In the genomic region with DNA sequence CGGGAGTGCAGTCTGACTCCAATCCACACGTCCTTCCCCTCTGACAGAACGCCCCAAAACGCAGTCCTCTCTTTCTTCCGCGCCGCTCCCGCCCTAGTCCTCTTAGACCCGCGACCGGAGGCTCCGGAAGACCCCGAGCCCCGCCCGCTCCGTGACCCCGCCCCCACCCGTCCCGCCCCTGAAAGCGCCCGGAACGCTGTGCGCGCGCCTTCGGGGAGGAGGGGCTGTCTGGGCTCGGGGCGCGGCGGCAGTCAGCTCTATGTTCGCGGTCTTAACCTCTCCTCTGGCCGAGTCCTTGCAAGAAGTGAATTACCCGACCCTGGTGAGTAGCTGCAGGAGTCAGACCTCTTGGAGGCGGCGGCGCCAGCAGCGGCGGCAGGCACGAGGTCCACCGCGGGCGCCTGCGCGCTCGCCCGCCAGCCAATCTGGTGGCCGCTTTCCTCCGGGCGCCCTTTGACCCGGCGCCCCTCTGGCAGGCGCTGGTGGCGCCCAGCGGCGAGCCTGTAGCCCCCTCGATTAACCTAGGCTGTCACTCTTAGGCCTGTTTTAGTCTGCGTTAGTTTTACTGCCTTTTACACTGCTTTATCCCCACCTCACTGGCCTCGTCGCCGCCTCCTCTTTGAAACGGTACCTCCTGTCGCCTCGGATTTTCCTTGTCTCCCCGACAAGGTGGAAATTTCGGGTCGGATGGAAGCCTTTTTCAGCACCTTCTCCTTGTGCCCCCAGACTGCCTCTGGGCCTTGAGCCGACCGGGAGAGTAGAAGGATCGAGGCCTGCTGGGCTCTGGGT, we compare ENCODE assay signal across 1 cellular context.
TF ChIP-seq lines count a peak whose summit lies in the region.

A gene with protein sequence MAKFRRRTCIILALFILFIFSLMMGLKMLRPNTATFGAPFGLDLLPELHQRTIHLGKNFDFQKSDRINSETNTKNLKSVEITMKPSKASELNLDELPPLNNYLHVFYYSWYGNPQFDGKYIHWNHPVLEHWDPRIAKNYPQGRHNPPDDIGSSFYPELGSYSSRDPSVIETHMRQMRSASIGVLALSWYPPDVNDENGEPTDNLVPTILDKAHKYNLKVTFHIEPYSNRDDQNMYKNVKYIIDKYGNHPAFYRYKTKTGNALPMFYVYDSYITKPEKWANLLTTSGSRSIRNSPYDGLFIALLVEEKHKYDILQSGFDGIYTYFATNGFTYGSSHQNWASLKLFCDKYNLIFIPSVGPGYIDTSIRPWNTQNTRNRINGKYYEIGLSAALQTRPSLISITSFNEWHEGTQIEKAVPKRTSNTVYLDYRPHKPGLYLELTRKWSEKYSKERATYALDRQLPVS (plus strand): TSS at position 219 of the 789 bp plus-strand sequence. CDS start 8,905 bp downstream, outside the sequence.

TF ChIP-seq in HepG2, 621 proteins besides CTCF, POLR2A, EP300 and RAD21 (continued from another document and continues in another):
- TF ChIP-seq, protein P1, sequence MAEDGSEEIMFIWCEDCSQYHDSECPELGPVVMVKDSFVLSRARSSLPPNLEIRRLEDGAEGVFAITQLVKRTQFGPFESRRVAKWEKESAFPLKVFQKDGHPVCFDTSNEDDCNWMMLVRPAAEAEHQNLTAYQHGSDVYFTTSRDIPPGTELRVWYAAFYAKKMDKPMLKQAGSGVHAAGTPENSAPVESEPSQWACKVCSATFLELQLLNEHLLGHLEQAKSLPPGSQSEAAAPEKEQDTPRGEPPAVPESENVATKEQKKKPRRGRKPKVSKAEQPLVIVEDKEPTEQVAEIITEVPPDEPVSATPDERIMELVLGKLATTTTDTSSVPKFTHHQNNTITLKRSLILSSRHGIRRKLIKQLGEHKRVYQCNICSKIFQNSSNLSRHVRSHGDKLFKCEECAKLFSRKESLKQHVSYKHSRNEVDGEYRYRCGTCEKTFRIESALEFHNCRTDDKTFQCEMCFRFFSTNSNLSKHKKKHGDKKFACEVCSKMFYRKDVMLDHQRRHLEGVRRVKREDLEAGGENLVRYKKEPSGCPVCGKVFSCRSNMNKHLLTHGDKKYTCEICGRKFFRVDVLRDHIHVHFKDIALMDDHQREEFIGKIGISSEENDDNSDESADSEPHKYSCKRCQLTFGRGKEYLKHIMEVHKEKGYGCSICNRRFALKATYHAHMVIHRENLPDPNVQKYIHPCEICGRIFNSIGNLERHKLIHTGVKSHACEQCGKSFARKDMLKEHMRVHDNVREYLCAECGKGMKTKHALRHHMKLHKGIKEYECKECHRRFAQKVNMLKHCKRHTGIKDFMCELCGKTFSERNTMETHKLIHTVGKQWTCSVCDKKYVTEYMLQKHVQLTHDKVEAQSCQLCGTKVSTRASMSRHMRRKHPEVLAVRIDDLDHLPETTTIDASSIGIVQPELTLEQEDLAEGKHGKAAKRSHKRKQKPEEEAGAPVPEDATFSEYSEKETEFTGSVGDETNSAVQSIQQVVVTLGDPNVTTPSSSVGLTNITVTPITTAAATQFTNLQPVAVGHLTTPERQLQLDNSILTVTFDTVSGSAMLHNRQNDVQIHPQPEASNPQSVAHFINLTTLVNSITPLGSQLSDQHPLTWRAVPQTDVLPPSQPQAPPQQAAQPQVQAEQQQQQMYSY (CRISPR knock-in tag; IDR thresholded peaks at IDR 0.05): no peak
- TF ChIP-seq ZNF101 (CRISPR knock-in tag; IDR thresholded peaks at IDR 0.05; ENCODE audit: borderline replicate concordance, low read depth): no peak
- TF ChIP-seq ZNF710 (CRISPR knock-in tag; IDR thresholded peaks at IDR 0.05; ENCODE audit: borderline replicate concordance): no peak
- peak; percentile 18 for TF ChIP-seq XRCC5 (optimal IDR thresholded peaks at IDR 0.05; ENCODE audit: low read length)
- no peak for TF ChIP-seq RCOR2 (CRISPR knock-in tag; IDR thresholded peaks at IDR 0.05)
- no peak for TF ChIP-seq ZIK1 (CRISPR knock-in tag; IDR thresholded peaks at IDR 0.05; ENCODE audit: borderline replicate concordance, low read depth)
- TF ChIP-seq ZBTB1 (CRISPR knock-in tag; IDR thresholded peaks at IDR 0.05; ENCODE audit: borderline replicate concordance): no peak
- TF ChIP-seq, protein P2, sequence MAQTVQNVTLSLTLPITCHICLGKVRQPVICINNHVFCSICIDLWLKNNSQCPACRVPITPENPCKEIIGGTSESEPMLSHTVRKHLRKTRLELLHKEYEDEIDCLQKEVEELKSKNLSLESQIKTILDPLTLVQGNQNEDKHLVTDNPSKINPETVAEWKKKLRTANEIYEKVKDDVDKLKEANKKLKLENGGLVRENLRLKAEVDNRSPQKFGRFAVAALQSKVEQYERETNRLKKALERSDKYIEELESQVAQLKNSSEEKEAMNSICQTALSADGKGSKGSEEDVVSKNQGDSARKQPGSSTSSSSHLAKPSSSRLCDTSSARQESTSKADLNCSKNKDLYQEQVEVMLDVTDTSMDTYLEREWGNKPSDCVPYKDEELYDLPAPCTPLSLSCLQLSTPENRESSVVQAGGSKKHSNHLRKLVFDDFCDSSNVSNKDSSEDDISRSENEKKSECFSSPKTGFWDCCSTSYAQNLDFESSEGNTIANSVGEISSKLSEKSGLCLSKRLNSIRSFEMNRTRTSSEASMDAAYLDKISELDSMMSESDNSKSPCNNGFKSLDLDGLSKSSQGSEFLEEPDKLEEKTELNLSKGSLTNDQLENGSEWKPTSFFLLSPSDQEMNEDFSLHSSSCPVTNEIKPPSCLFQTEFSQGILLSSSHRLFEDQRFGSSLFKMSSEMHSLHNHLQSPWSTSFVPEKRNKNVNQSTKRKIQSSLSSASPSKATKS (CRISPR knock-in tag; IDR thresholded peaks at IDR 0.05): no peak; the same call in 1 of the 2 replicates
- TF ChIP-seq, protein P3, sequence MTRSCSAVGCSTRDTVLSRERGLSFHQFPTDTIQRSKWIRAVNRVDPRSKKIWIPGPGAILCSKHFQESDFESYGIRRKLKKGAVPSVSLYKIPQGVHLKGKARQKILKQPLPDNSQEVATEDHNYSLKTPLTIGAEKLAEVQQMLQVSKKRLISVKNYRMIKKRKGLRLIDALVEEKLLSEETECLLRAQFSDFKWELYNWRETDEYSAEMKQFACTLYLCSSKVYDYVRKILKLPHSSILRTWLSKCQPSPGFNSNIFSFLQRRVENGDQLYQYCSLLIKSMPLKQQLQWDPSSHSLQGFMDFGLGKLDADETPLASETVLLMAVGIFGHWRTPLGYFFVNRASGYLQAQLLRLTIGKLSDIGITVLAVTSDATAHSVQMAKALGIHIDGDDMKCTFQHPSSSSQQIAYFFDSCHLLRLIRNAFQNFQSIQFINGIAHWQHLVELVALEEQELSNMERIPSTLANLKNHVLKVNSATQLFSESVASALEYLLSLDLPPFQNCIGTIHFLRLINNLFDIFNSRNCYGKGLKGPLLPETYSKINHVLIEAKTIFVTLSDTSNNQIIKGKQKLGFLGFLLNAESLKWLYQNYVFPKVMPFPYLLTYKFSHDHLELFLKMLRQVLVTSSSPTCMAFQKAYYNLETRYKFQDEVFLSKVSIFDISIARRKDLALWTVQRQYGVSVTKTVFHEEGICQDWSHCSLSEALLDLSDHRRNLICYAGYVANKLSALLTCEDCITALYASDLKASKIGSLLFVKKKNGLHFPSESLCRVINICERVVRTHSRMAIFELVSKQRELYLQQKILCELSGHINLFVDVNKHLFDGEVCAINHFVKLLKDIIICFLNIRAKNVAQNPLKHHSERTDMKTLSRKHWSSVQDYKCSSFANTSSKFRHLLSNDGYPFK (CRISPR knock-in tag; IDR thresholded peaks at IDR 0.05; ENCODE audit: borderline replicate concordance): peak; percentile 51; the same call in 1 of the 2 replicates
- TF ChIP-seq RXRA (CRISPR knock-in tag; IDR thresholded peaks at IDR 0.05): peak; percentile 33; the same call in 1 of the 2 replicates
- TF ChIP-seq CCAR2 (optimal IDR thresholded peaks at IDR 0.05; ENCODE audit: low read depth, low read length): no peak
- TF ChIP-seq, protein P4, sequence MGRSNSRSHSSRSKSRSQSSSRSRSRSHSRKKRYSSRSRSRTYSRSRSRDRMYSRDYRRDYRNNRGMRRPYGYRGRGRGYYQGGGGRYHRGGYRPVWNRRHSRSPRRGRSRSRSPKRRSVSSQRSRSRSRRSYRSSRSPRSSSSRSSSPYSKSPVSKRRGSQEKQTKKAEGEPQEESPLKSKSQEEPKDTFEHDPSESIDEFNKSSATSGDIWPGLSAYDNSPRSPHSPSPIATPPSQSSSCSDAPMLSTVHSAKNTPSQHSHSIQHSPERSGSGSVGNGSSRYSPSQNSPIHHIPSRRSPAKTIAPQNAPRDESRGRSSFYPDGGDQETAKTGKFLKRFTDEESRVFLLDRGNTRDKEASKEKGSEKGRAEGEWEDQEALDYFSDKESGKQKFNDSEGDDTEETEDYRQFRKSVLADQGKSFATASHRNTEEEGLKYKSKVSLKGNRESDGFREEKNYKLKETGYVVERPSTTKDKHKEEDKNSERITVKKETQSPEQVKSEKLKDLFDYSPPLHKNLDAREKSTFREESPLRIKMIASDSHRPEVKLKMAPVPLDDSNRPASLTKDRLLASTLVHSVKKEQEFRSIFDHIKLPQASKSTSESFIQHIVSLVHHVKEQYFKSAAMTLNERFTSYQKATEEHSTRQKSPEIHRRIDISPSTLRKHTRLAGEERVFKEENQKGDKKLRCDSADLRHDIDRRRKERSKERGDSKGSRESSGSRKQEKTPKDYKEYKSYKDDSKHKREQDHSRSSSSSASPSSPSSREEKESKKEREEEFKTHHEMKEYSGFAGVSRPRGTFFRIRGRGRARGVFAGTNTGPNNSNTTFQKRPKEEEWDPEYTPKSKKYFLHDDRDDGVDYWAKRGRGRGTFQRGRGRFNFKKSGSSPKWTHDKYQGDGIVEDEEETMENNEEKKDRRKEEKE (IDR thresholded peaks at IDR 0.05): no peak
- no peak for TF ChIP-seq NBN (conservative IDR thresholded peaks at IDR 0.05)
- TF ChIP-seq MYC (CRISPR knock-in tag; IDR thresholded peaks at IDR 0.05; ENCODE audit: borderline replicate concordance): peak; percentile 80
- TF ChIP-seq ZNF678 (CRISPR knock-in tag; IDR thresholded peaks at IDR 0.05): no peak
- TF ChIP-seq NR2F2 (IDR thresholded peaks at IDR 0.05; ENCODE audit: borderline replicate concordance, low read depth): 0 out of 2 replicates have a peak, but pooled peaks have one; percentile 18
- TF ChIP-seq SP2 (CRISPR knock-in tag; IDR thresholded peaks at IDR 0.05): no peak
- 0 out of 2 replicates have a peak, but pooled peaks have one; percentile 19 for TF ChIP-seq TSC22D2 (CRISPR knock-in tag; IDR thresholded peaks at IDR 0.05; ENCODE audit: borderline replicate concordance)
- no peak for TF ChIP-seq HBP1 (CRISPR knock-in tag; IDR thresholded peaks at IDR 0.05; ENCODE audit: low read depth)
- TF ChIP-seq ZNF264 (CRISPR knock-in tag; IDR thresholded peaks at IDR 0.05): no peak
- TF ChIP-seq NKX3-1 (CRISPR knock-in tag; IDR thresholded peaks at IDR 0.05): 0 out of 2 replicates have a peak, but pooled peaks have one; percentile 52
- peak; percentile 73; the same call in 1 of the 2 replicates for TF ChIP-seq ARID4A (CRISPR knock-in tag; IDR thresholded peaks at IDR 0.05; ENCODE audit: borderline replicate concordance)
- no peak for TF ChIP-seq ATRX (CRISPR knock-in tag; IDR thresholded peaks at IDR 0.05; ENCODE audit: borderline replicate concordance)
- no peak for TF ChIP-seq ZNF597 (CRISPR knock-in tag; IDR thresholded peaks at IDR 0.05)
